Comparison of ENCODE assay signal across 23 cellular contexts in genomic region chr5:131104169-131104775, GRCh38.
DNase-seq lines count a peak whose midpoint lies in the region; ATAC-seq and TF ChIP-seq lines count a peak whose summit lies in the region.
"Had no signal": no experiment of that assay in that cellular context is flagged by ENCODE, and none has a peak within 500 bp of the region (broad histone marks: within the 10 kb centered on the region; RNA-seq: fewer than 3 reads in every experiment).

No MANE protein-coding gene starts in this region.

- no peaks in the 10 kb centered on the region for H3K27me3 Mint-ChIP-seq in activated CD4-positive, alpha-beta memory T cell treated with anti-CD3 and anti-CD28 coated beads for 36 hours
- peaks cover 4% of the 10 kb centered on the region for H3K27me3 Mint-ChIP-seq in activated CD4-positive, alpha-beta memory T cell treated with anti-CD3 and anti-CD28 coated beads, Interleukin-2, amount 10 ng/mL, durations not matched to agents 7 days and 5 days
- no peaks in the 10 kb centered on the region for H3K27me3 Mint-ChIP-seq in activated T-helper 17 cell treated with anti-CD3 and anti-CD28 coated beads, Interleukin-2, amount 50 U/mL, for 72 hours
- H3K27me3 Mint-ChIP-seq in naive thymus-derived CD4-positive, alpha-beta T cell: no peaks in the 10 kb centered on the region

- H3K9me3 ChIP-seq in naive thymus-derived CD4-positive, alpha-beta T cell (ENCODE audit: control insufficient read depth in 2 of 3, low read length in 3 of 3): no peaks in the 10 kb centered on the region
- H3K9me3 ChIP-seq: A549, BLaER1, gastrocnemius medialis, psoas muscle had no signal

- no peak overlapping the region for H3K27ac ChIP-seq in naive thymus-derived CD4-positive, alpha-beta T cell (ENCODE audit: low read depth, low read length)
- H3K27ac ChIP-seq: A549, BLaER1, epithelial cell of prostate, gastrocnemius medialis, KMS-11, psoas muscle had no signal

- DNase-seq in activated CD4-positive, alpha-beta memory T cell treated with anti-CD3 and anti-CD28 coated beads for 36 hours: no peak
- DNase-seq in activated CD4-positive, alpha-beta memory T cell treated with anti-CD3 and anti-CD28 coated beads, Interleukin-2, amount 10 ng/mL, durations not matched to agents 7 days and 5 days: no peak
- DNase-seq in NOMO-1 (lab: John Stamatoyannopoulos, UW; ENCODE audit: unreplicated experiment in 2 of 2): peak; percentile 86 to 97
- DNase-seq in naive thymus-derived CD4-positive, alpha-beta T cell: no peak
- no peak for DNase-seq in RPMI8226
- DNase-seq in LoVo (ENCODE audit: low spot score): no peak
- no peak for DNase-seq in omental fat pad (ENCODE audit: low spot score)
- DNase-seq: activated naive CD4-positive, alpha-beta T cell treated with anti-CD3 and anti-CD28 coated beads, Interleukin-2, amount 50 U/mL, for 16 hours; activated T-cell treated with anti-CD3 and anti-CD28 coated beads for 4 hours; gastrocnemius medialis; left colon; NCI-H1417; NCI-H526; psoas muscle; stimulated activated CD4-positive, alpha-beta T cell treated with anti-CD3 and anti-CD28 coated beads, Interleukin-4, amount 100 ng/mL, for 4 hours; substantia nigra; SW 1271 had no signal

- peak; percentile 55 for ATAC-seq in activated T-helper 17 cell treated with anti-CD3 and anti-CD28 coated beads, Interleukin-2, amount 50 U/mL, for 72 hours (replicated peaks)
- peak; percentile 46 for ATAC-seq in naive thymus-derived CD4-positive, alpha-beta T cell
- no peak for ATAC-seq in omental fat pad (ENCODE audit: low FRiP score)
- ATAC-seq: A549, gastrocnemius medialis, left colon, Panc1, psoas muscle had no signal

- no peak for TF ChIP-seq CTCF in omental fat pad (IDR thresholded peaks at IDR 0.05)

- H3K36me3 ChIP-seq in naive thymus-derived CD4-positive, alpha-beta T cell (ENCODE audit: control insufficient read depth in 2 of 3, insufficient read depth in 3 of 3, low read length in 3 of 3): no peaks in the 10 kb centered on the region
- H3K36me3 ChIP-seq: BLaER1, gastrocnemius medialis had no signal

- no peaks in the 10 kb centered on the region for H3K36me3 Mint-ChIP-seq in activated CD4-positive, alpha-beta memory T cell treated with anti-CD3 and anti-CD28 coated beads for 36 hours
- H3K36me3 Mint-ChIP-seq in activated CD4-positive, alpha-beta memory T cell treated with anti-CD3 and anti-CD28 coated beads, Interleukin-2, amount 10 ng/mL, durations not matched to agents 7 days and 5 days (ENCODE audit: low read depth): no peaks in the 10 kb centered on the region
- no peaks in the 10 kb centered on the region for H3K36me3 Mint-ChIP-seq in activated T-helper 17 cell treated with anti-CD3 and anti-CD28 coated beads, Interleukin-2, amount 50 U/mL, for 72 hours (ENCODE audit: low read depth)
- H3K36me3 Mint-ChIP-seq in naive thymus-derived CD4-positive, alpha-beta T cell: no peaks in the 10 kb centered on the region

- H3K4me1 ChIP-seq in naive thymus-derived CD4-positive, alpha-beta T cell (ENCODE audit: control insufficient read depth in 2 of 2, insufficient read depth in 2 of 2, low read length in 2 of 2): no peaks in the 10 kb centered on the region
- H3K4me1 ChIP-seq: A549, gastrocnemius medialis, psoas muscle had no signal

- POLR2A ChIA-PET in activated CD4-positive, alpha-beta memory T cell treated with anti-CD3 and anti-CD28 coated beads for 36 hours (lab: Charles Lee): no interaction called here
- POLR2A ChIA-PET in activated CD4-positive, alpha-beta memory T cell treated with anti-CD3 and anti-CD28 coated beads, Interleukin-2, amount 10 ng/mL, durations not matched to agents 7 days and 5 days (lab: Charles Lee): no interaction called here
- POLR2A ChIA-PET in naive thymus-derived CD4-positive, alpha-beta T cell (lab: Charles Lee): no interaction called here

- peak overlapping the region; percentile 10 for H3K27ac Mint-ChIP-seq in activated CD4-positive, alpha-beta memory T cell treated with anti-CD3 and anti-CD28 coated beads for 36 hours
- H3K27ac Mint-ChIP-seq in activated CD4-positive, alpha-beta memory T cell treated with anti-CD3 and anti-CD28 coated beads, Interleukin-2, amount 10 ng/mL, durations not matched to agents 7 days and 5 days: no peak overlapping the region
- no peak overlapping the region for H3K27ac Mint-ChIP-seq in activated T-helper 17 cell treated with anti-CD3 and anti-CD28 coated beads, Interleukin-2, amount 50 U/mL, for 72 hours
- peak overlapping the region in 1 of 9 donors; percentile 28 for H3K27ac Mint-ChIP-seq in naive thymus-derived CD4-positive, alpha-beta T cell

- H3K27me3 ChIP-seq in naive thymus-derived CD4-positive, alpha-beta T cell (ENCODE audit: control insufficient read depth in 2 of 2, insufficient read depth in 2 of 2, low read length in 2 of 2): no peaks in the 10 kb centered on the region
- H3K27me3 ChIP-seq: BLaER1, gastrocnemius medialis had no signal

- no peak overlapping the region for H3K4me3 ChIP-seq in naive thymus-derived CD4-positive, alpha-beta T cell (ENCODE audit: low read length)
- H3K4me3 ChIP-seq: A549, BLaER1, gastrocnemius medialis, psoas muscle had no signal

- H3K4me3 Mint-ChIP-seq in activated CD4-positive, alpha-beta memory T cell treated with anti-CD3 and anti-CD28 coated beads for 36 hours: no peak overlapping the region
- no peak overlapping the region for H3K4me3 Mint-ChIP-seq in activated CD4-positive, alpha-beta memory T cell treated with anti-CD3 and anti-CD28 coated beads, Interleukin-2, amount 10 ng/mL, durations not matched to agents 7 days and 5 days
- H3K4me3 Mint-ChIP-seq in activated T-helper 17 cell treated with anti-CD3 and anti-CD28 coated beads, Interleukin-2, amount 50 U/mL, for 72 hours: no peak overlapping the region
- H3K4me3 Mint-ChIP-seq in naive thymus-derived CD4-positive, alpha-beta T cell: peak overlapping the region in 1 of 10 donors; percentile 34

- H3K9me3 Mint-ChIP-seq in activated CD4-positive, alpha-beta memory T cell treated with anti-CD3 and anti-CD28 coated beads for 36 hours: no peaks in the 10 kb centered on the region
- H3K9me3 Mint-ChIP-seq in activated CD4-positive, alpha-beta memory T cell treated with anti-CD3 and anti-CD28 coated beads, Interleukin-2, amount 10 ng/mL, durations not matched to agents 7 days and 5 days: no peaks in the 10 kb centered on the region
- no peaks in the 10 kb centered on the region for H3K9me3 Mint-ChIP-seq in activated T-helper 17 cell treated with anti-CD3 and anti-CD28 coated beads, Interleukin-2, amount 50 U/mL, for 72 hours
- no peaks in the 10 kb centered on the region for H3K9me3 Mint-ChIP-seq in naive thymus-derived CD4-positive, alpha-beta T cell

- CTCF ChIA-PET in activated CD4-positive, alpha-beta memory T cell treated with anti-CD3 and anti-CD28 coated beads for 36 hours (lab: Charles Lee): no interaction called here
- CTCF ChIA-PET in activated CD4-positive, alpha-beta memory T cell treated with anti-CD3 and anti-CD28 coated beads, Interleukin-2, amount 10 ng/mL, durations not matched to agents 7 days and 5 days (lab: Charles Lee): no interaction called here
- CTCF ChIA-PET in naive thymus-derived CD4-positive, alpha-beta T cell (lab: Charles Lee): interaction anchor here (0.7 to 0.9 kb wide), 2 partner anchors 37 to 256 kb away, joined by 3 read pairs; no protein-coding TSS in a partner anchor

- peaks cover 9% of the 10 kb centered on the region for H3K4me1 Mint-ChIP-seq in activated CD4-positive, alpha-beta memory T cell treated with anti-CD3 and anti-CD28 coated beads for 36 hours (ENCODE audit: low read depth)
- peaks cover 9% of the 10 kb centered on the region for H3K4me1 Mint-ChIP-seq in activated CD4-positive, alpha-beta memory T cell treated with anti-CD3 and anti-CD28 coated beads, Interleukin-2, amount 10 ng/mL, durations not matched to agents 7 days and 5 days
- peaks cover 4% of the 10 kb centered on the region for H3K4me1 Mint-ChIP-seq in activated T-helper 17 cell treated with anti-CD3 and anti-CD28 coated beads, Interleukin-2, amount 50 U/mL, for 72 hours
- peaks cover 4 to 20% (median 13%) of the 10 kb centered on the region in 7 donors for H3K4me1 Mint-ChIP-seq in naive thymus-derived CD4-positive, alpha-beta T cell

- intact Hi-C loops in activated CD4-positive, alpha-beta memory T cell treated with anti-CD3 and anti-CD28 coated beads for 36 hours (cut with micrococcal nuclease): loop anchor here (2.0 kb wide), 1 partner anchor 35 kb away; no protein-coding TSS in a partner anchor
- intact Hi-C loops in naive thymus-derived CD4-positive, alpha-beta T cell (cut with micrococcal nuclease): no loop called here

Comparison
In these comparisons a context has a peak if more than half of its experiments do, and no peak if none do; other contexts are left out.
1. DNase-seq: peak in NOMO-1 (2 of 2); none in activated CD4-positive, alpha-beta memory T cell treated with anti-CD3 and anti-CD28 coated beads for 36 hours (single experiment), activated CD4-positive, alpha-beta memory T cell treated with anti-CD3 and anti-CD28 coated beads, Interleukin-2, amount 10 ng/mL, durations not matched to agents 7 days and 5 days (single experiment), naive thymus-derived CD4-positive, alpha-beta T cell (0 of 9), RPMI8226 (single experiment), LoVo (single experiment) and omental fat pad (single experiment).